Comparison of ENCODE assay signal across 2 cellular contexts in the genomic region with DNA sequence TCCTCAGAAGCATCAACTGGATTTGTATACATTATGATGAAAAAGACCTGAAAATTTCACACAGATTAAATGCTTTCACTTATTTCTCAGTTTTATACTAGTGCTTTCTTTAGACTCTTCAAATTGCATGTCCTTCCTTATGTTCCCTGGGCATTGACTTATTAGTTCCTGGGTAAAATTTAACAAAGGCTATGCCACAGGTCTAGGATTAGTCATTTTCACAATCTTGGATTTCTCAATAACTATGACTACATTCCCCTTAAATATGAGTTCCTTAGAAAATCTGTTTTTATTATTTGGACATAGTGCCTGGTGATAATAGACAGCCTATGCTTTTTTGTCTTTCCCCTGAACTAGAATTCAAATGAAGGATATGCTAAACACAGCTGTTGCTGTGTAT.
A peak's percentile ranks its signal among the peaks of the same experiment; 100 is the strongest.
TF ChIP-seq lines count a peak whose summit lies in the region.

No MANE protein-coding gene starts in this region.

TF ChIP-seq in IMR-90, 13 proteins besides CTCF, POLR2A, EP300 and RAD21 (continued from another document):
- no peak for TF ChIP-seq USF2 (IDR thresholded peaks at IDR 0.05; ENCODE audit: low read depth, low read length)
- peak; percentile 46; the same call in 1 of the 2 replicates for TF ChIP-seq FOS (IDR thresholded peaks at IDR 0.05; ENCODE audit: low read depth, low read length)
- TF ChIP-seq BHLHE40 (IDR thresholded peaks at IDR 0.05; ENCODE audit: low read depth, low read length) = no peak
- TF ChIP-seq MAFK (IDR thresholded peaks at IDR 0.05; ENCODE audit: low read depth, low read length) = no peak
TF ChIP-seq in IMR-90: peak in this region for 2.

TF ChIP-seq in HepG2, 621 proteins besides CTCF, POLR2A, EP300 and RAD21 (continued from another document):
- TF ChIP-seq GATAD1 (CRISPR knock-in tag; IDR thresholded peaks at IDR 0.05) (no peak), LBX2 (CRISPR knock-in tag; IDR thresholded peaks at IDR 0.05; ENCODE audit: borderline replicate concordance) (no peak), JUNB (CRISPR knock-in tag; IDR thresholded peaks at IDR 0.05; ENCODE audit: borderline replicate concordance) (no peak), MTA3 (CRISPR knock-in tag; IDR thresholded peaks at IDR 0.05) (no peak), ZNF138 (CRISPR knock-in tag; IDR thresholded peaks at IDR 0.05; ENCODE audit: low read depth) (no peak), TEAD2 (CRISPR knock-in tag; IDR thresholded peaks at IDR 0.05) (no peak), KLF11 (CRISPR knock-in tag; IDR thresholded peaks at IDR 0.05) (no peak), FIP1L1 (IDR thresholded peaks at IDR 0.05; ENCODE audit: borderline replicate concordance, insufficient read depth, low read depth, low read length) (no peak)
- TF ChIP-seq, protein P1, sequence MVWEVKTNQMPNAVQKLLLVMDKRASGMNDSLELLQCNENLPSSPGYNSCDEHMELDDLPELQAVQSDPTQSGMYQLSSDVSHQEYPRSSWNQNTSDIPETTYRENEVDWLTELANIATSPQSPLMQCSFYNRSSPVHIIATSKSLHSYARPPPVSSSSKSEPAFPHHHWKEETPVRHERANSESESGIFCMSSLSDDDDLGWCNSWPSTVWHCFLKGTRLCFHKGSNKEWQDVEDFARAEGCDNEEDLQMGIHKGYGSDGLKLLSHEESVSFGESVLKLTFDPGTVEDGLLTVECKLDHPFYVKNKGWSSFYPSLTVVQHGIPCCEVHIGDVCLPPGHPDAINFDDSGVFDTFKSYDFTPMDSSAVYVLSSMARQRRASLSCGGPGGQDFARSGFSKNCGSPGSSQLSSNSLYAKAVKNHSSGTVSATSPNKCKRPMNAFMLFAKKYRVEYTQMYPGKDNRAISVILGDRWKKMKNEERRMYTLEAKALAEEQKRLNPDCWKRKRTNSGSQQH (CRISPR knock-in tag; IDR thresholded peaks at IDR 0.05; ENCODE audit: low read depth) = no peak
